In genomic region chr6:31725502-31726350, GRCh38 we compare ENCODE assay signal across 1 cellular context.
TF ChIP-seq lines count a peak whose summit lies in the region.

No MANE protein-coding gene starts in this region.

TF ChIP-seq in endothelial cell of umbilical vein, 7 proteins besides CTCF, POLR2A, EP300 and RAD21:
- TF ChIP-seq MAX (IDR thresholded peaks at IDR 0.05; ENCODE audit: insufficient read depth, insufficient read length): peak; percentile 64
- no peak for TF ChIP-seq FOS (IDR thresholded peaks at IDR 0.05; ENCODE audit: borderline replicate concordance, insufficient read depth, low read length)
- TF ChIP-seq MYC (IDR thresholded peaks at IDR 0.05; ENCODE audit: low read depth, low read length): peak; percentile 59
- no peak for TF ChIP-seq POLR2AphosphoS5 (IDR thresholded peaks at IDR 0.05; ENCODE audit: insufficient read depth, low read depth, low read length)
- TF ChIP-seq EZH2 (IDR thresholded peaks at IDR 0.05; ENCODE audit: borderline replicate concordance, low read depth, low read length, severe bottlenecking): no peak
- peak; percentile 78 for TF ChIP-seq GATA2 (IDR thresholded peaks at IDR 0.05; ENCODE audit: insufficient read depth, insufficient read length, low read depth, low read length)
- no peak for TF ChIP-seq JUN (IDR thresholded peaks at IDR 0.05; ENCODE audit: borderline replicate concordance, insufficient read depth, insufficient read length, low read depth)
